Comparison of ENCODE assay signal across 1 cellular context in genomic region chr18:58603365-58604067, GRCh38.
TF ChIP-seq lines count a peak whose summit lies in the region.

No MANE protein-coding gene starts in this region.

TF ChIP-seq in HEK293, 187 proteins besides CTCF, POLR2A, EP300 and RAD21 (continued from another document and continues in another):
- TF ChIP-seq, protein P1, sequence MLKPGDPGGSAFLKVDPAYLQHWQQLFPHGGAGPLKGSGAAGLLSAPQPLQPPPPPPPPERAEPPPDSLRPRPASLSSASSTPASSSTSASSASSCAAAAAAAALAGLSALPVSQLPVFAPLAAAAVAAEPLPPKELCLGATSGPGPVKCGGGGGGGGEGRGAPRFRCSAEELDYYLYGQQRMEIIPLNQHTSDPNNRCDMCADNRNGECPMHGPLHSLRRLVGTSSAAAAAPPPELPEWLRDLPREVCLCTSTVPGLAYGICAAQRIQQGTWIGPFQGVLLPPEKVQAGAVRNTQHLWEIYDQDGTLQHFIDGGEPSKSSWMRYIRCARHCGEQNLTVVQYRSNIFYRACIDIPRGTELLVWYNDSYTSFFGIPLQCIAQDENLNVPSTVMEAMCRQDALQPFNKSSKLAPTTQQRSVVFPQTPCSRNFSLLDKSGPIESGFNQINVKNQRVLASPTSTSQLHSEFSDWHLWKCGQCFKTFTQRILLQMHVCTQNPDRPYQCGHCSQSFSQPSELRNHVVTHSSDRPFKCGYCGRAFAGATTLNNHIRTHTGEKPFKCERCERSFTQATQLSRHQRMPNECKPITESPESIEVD (tag by site-specific recombination; IDR thresholded peaks at IDR 0.05) = peak; percentile 78
- 0 out of 2 replicates have a peak, but pooled peaks have one; percentile 14 for TF ChIP-seq ZFHX2 (tag by site-specific recombination; conservative IDR thresholded peaks at IDR 0.05)
- 0 out of 2 replicates have a peak, but pooled peaks have one; percentile 29 for TF ChIP-seq ZNF580 (tag by site-specific recombination; IDR thresholded peaks at IDR 0.05)
- no peak for TF ChIP-seq INSM2 (tag by site-specific recombination; IDR thresholded peaks at IDR 0.05)
- peak; percentile 44; the same call in 1 of the 2 replicates for TF ChIP-seq BCL6B (tag by site-specific recombination; IDR thresholded peaks at IDR 0.05)
- TF ChIP-seq, protein P2, sequence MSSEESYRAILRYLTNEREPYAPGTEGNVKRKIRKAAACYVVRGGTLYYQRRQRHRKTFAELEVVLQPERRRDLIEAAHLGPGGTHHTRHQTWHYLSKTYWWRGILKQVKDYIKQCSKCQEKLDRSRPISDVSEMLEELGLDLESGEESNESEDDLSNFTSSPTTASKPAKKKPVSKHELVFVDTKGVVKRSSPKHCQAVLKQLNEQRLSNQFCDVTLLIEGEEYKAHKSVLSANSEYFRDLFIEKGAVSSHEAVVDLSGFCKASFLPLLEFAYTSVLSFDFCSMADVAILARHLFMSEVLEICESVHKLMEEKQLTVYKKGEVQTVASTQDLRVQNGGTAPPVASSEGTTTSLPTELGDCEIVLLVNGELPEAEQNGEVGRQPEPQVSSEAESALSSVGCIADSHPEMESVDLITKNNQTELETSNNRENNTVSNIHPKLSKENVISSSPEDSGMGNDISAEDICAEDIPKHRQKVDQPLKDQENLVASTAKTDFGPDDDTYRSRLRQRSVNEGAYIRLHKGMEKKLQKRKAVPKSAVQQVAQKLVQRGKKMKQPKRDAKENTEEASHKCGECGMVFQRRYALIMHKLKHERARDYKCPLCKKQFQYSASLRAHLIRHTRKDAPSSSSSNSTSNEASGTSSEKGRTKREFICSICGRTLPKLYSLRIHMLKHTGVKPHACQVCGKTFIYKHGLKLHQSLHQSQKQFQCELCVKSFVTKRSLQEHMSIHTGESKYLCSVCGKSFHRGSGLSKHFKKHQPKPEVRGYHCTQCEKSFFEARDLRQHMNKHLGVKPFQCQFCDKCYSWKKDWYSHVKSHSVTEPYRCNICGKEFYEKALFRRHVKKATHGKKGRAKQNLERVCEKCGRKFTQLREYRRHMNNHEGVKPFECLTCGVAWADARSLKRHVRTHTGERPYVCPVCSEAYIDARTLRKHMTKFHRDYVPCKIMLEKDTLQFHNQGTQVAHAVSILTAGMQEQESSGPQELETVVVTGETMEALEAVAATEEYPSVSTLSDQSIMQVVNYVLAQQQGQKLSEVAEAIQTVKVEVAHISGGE (tag by site-specific recombination; conservative IDR thresholded peaks at IDR 0.05; ENCODE audit: low read depth) = 0 out of 2 replicates have a peak, but pooled peaks have one; percentile 28
- 0 out of 2 replicates have a peak, but pooled peaks have one; percentile 25 for TF ChIP-seq ZNF501 (tag by site-specific recombination; IDR thresholded peaks at IDR 0.05)
- peak; percentile 74 for TF ChIP-seq MEIS1 (CRISPR knock-in tag; IDR thresholded peaks at IDR 0.05; ENCODE audit: borderline replicate concordance)
- TF ChIP-seq, protein P3, sequence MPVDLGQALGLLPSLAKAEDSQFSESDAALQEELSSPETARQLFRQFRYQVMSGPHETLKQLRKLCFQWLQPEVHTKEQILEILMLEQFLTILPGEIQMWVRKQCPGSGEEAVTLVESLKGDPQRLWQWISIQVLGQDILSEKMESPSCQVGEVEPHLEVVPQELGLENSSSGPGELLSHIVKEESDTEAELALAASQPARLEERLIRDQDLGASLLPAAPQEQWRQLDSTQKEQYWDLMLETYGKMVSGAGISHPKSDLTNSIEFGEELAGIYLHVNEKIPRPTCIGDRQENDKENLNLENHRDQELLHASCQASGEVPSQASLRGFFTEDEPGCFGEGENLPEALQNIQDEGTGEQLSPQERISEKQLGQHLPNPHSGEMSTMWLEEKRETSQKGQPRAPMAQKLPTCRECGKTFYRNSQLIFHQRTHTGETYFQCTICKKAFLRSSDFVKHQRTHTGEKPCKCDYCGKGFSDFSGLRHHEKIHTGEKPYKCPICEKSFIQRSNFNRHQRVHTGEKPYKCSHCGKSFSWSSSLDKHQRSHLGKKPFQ (tag by site-specific recombination; IDR thresholded peaks at IDR 0.05) = no peak
- TF ChIP-seq ZBTB21 (tag by site-specific recombination; IDR thresholded peaks at IDR 0.05) = no peak
- TF ChIP-seq ZNF175 (tag by site-specific recombination; IDR thresholded peaks at IDR 0.05) = no peak
- no peak for TF ChIP-seq ZNF266 (tag by site-specific recombination; IDR thresholded peaks at IDR 0.05; ENCODE audit: low read depth)
- TF ChIP-seq ZBTB17 (tag by site-specific recombination; IDR thresholded peaks at IDR 0.05) = peak; percentile 68
- TF ChIP-seq ZBTB44 (tag by site-specific recombination; IDR thresholded peaks at IDR 0.05) = no peak
- peak; percentile 83 for TF ChIP-seq FEZF1 (tag by site-specific recombination; IDR thresholded peaks at IDR 0.05)
- TF ChIP-seq PRDM2 (tag by site-specific recombination; IDR thresholded peaks at IDR 0.05; ENCODE audit: borderline replicate concordance) = no peak
- 0 out of 2 replicates have a peak, but pooled peaks have one; percentile 6 for TF ChIP-seq ZNF701 (tag by site-specific recombination; IDR thresholded peaks at IDR 0.05)
- peak; percentile 79; the same call in 1 of the 2 replicates for TF ChIP-seq TCF7L2 (IDR thresholded peaks at IDR 0.05; ENCODE audit: borderline replicate concordance, low read depth, low read length)
- TF ChIP-seq ZNF146 (tag by site-specific recombination; IDR thresholded peaks at IDR 0.05) = no peak
- TF ChIP-seq ZNF660 (tag by site-specific recombination; IDR thresholded peaks at IDR 0.05) = no peak
- no peak for TF ChIP-seq ZNF76 (tag by site-specific recombination; IDR thresholded peaks at IDR 0.05; ENCODE audit: borderline replicate concordance, low read depth)
- TF ChIP-seq ZFP37 (tag by site-specific recombination; IDR thresholded peaks at IDR 0.05) = no peak
- no peak for TF ChIP-seq ZNF510 (tag by site-specific recombination; IDR thresholded peaks at IDR 0.05; ENCODE audit: insufficient replicate concordance)
- no peak for TF ChIP-seq ZBTB26 (tag by site-specific recombination; optimal IDR thresholded peaks at IDR 0.05)
- TF ChIP-seq SP7 (tag by site-specific recombination; IDR thresholded peaks at IDR 0.05) = no peak
- no peak for TF ChIP-seq ZSCAN23 (tag by site-specific recombination; IDR thresholded peaks at IDR 0.05)
- TF ChIP-seq, protein P4, sequence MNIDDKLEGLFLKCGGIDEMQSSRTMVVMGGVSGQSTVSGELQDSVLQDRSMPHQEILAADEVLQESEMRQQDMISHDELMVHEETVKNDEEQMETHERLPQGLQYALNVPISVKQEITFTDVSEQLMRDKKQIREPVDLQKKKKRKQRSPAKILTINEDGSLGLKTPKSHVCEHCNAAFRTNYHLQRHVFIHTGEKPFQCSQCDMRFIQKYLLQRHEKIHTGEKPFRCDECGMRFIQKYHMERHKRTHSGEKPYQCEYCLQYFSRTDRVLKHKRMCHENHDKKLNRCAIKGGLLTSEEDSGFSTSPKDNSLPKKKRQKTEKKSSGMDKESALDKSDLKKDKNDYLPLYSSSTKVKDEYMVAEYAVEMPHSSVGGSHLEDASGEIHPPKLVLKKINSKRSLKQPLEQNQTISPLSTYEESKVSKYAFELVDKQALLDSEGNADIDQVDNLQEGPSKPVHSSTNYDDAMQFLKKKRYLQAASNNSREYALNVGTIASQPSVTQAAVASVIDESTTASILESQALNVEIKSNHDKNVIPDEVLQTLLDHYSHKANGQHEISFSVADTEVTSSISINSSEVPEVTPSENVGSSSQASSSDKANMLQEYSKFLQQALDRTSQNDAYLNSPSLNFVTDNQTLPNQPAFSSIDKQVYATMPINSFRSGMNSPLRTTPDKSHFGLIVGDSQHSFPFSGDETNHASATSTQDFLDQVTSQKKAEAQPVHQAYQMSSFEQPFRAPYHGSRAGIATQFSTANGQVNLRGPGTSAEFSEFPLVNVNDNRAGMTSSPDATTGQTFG (tag by site-specific recombination; IDR thresholded peaks at IDR 0.05; ENCODE audit: borderline replicate concordance) = no peak
- no peak for TF ChIP-seq PRDM1 (tag by site-specific recombination; IDR thresholded peaks at IDR 0.05)
- TF ChIP-seq SP3 (tag by site-specific recombination; IDR thresholded peaks at IDR 0.05) = no peak
- 0 out of 2 replicates have a peak, but pooled peaks have one; percentile 47 for TF ChIP-seq TRIM28 (IDR thresholded peaks at IDR 0.05; ENCODE audit: borderline replicate concordance, low read length)
- peak; percentile 97 for TF ChIP-seq ZSCAN30 (tag by site-specific recombination; IDR thresholded peaks at IDR 0.05)
- TF ChIP-seq ZNF600 (tag by site-specific recombination; IDR thresholded peaks at IDR 0.05) = no peak
- no peak for TF ChIP-seq SCRT2 (tag by site-specific recombination; IDR thresholded peaks at IDR 0.05)
